Comparison of ENCODE assay signal across 1 cellular context in genomic region chr17:19723967-19724366, GRCh38.
TF ChIP-seq lines count a peak whose summit lies in the region.

No MANE protein-coding gene starts in this region.

TF ChIP-seq in HepG2, 621 proteins besides CTCF, POLR2A, EP300 and RAD21:
- no peak for TF ChIP-seq MXD3 (CRISPR knock-in tag; IDR thresholded peaks at IDR 0.05)
- no peak for TF ChIP-seq ZNF589 (CRISPR knock-in tag; conservative IDR thresholded peaks at IDR 0.05)
- no peak for TF ChIP-seq MED13 (CRISPR knock-in tag; IDR thresholded peaks at IDR 0.05)
- no peak for TF ChIP-seq PAWR (CRISPR knock-in tag; IDR thresholded peaks at IDR 0.05; ENCODE audit: borderline replicate concordance)
- TF ChIP-seq, protein P1, sequence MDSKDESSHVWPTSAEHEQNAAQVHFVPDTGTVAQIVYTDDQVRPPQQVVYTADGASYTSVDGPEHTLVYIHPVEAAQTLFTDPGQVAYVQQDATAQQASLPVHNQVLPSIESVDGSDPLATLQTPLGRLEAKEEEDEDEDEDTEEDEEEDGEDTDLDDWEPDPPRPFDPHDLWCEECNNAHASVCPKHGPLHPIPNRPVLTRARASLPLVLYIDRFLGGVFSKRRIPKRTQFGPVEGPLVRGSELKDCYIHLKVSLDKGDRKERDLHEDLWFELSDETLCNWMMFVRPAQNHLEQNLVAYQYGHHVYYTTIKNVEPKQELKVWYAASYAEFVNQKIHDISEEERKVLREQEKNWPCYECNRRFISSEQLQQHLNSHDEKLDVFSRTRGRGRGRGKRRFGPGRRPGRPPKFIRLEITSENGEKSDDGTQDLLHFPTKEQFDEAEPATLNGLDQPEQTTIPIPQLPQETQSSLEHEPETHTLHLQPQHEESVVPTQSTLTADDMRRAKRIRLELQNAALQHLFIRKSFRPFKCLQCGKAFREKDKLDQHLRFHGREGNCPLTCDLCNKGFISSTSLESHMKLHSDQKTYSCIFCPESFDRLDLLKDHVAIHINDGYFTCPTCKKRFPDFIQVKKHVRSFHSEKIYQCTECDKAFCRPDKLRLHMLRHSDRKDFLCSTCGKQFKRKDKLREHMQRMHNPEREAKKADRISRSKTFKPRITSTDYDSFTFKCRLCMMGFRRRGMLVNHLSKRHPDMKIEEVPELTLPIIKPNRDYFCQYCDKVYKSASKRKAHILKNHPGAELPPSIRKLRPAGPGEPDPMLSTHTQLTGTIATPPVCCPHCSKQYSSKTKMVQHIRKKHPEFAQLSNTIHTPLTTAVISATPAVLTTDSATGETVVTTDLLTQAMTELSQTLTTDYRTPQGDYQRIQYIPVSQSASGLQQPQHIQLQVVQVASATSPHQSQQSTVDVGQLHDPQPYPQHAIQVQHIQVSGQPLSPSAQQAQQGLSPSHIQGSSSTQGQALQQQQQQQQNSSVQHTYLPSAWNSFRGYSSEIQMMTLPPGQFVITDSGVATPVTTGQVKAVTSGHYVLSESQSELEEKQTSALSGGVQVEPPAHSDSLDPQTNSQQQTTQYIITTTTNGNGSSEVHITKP (CRISPR knock-in tag; IDR thresholded peaks at IDR 0.05; ENCODE audit: low read depth) = no peak
- no peak for TF ChIP-seq SRSF4 (IDR thresholded peaks at IDR 0.05; ENCODE audit: low read depth, low read length, poor library complexity, severe bottlenecking)
- TF ChIP-seq KAT2B (IDR thresholded peaks at IDR 0.05; ENCODE audit: borderline replicate concordance, low read depth, low read length) = no peak
- TF ChIP-seq NCOA1 (CRISPR knock-in tag; IDR thresholded peaks at IDR 0.05) = no peak
- no peak for TF ChIP-seq TBP (CRISPR knock-in tag; IDR thresholded peaks at IDR 0.05)
- no peak for TF ChIP-seq KDM5B (CRISPR knock-in tag; IDR thresholded peaks at IDR 0.05; ENCODE audit: borderline replicate concordance)
- TF ChIP-seq RFX5 (IDR thresholded peaks at IDR 0.05; ENCODE audit: low read depth, low read length) = no peak
- no peak for TF ChIP-seq NFYC (CRISPR knock-in tag; IDR thresholded peaks at IDR 0.05)
- TF ChIP-seq ZMYM3 (CRISPR knock-in tag; IDR thresholded peaks at IDR 0.05) = no peak
- no peak for TF ChIP-seq ZNF431 (CRISPR knock-in tag; IDR thresholded peaks at IDR 0.05; ENCODE audit: borderline replicate concordance, low read depth)
